ENCODE assay signal across 10 cellular contexts in the genomic region with DNA sequence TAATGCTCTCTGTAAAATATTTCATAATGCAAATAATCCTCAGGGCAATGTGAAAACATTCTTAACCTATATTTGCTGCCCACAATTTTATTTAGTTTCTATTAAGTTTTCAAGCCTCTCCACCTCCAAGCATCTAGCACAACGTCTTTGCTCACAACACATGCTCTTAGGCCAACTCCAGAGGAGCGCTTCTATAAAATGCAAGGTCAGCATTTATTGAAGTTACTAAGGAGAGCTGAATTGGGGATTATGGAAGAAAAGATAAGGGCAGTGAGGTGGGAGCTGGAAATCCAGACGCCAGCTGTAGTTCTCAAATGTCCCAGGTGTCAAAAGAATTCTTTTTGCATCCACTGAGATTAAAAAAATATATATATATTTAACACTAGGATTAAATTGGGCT. TPM values are rescaled to one million over a fixed set of nuclear protein-coding genes. Genes with fewer than 3 reads are reported as not detected.
DNase-seq lines count a peak whose midpoint lies in the region; ATAC-seq, FAIRE-seq and TF ChIP-seq lines count a peak whose summit lies in the region.
"Had no signal": no experiment of that assay in that cellular context is flagged by ENCODE, and none has a peak within 500 bp of the region (broad histone marks: within the 10 kb centered on the region; RNA-seq: fewer than 3 reads in every experiment).

No MANE protein-coding gene starts in this region.

- no peaks in the 10 kb centered on the region for H3K9me3 ChIP-seq in Panc1 (ENCODE audit: control insufficient read depth, insufficient read depth, low read depth, low read length)

- no TSS peak for BruUV-seq in Panc1 (replicated peaks; lab: Mats Ljungman, UMichigan)

- intact Hi-C loops in Panc1 (cut with micrococcal nuclease; ENCODE audit: unreplicated experiment), result no loop called here

- no peaks in the 10 kb centered on the region; the same call in 1 of the 2 replicates for H3K36me3 ChIP-seq in Panc1 (ENCODE audit: control insufficient read depth, insufficient read depth, low read length)
- no peaks in the 10 kb centered on the region for H3K36me3 ChIP-seq in rectal smooth muscle tissue (ENCODE audit: control insufficient read depth, insufficient read depth, low read length)

- H3K9ac ChIP-seq in rectal smooth muscle tissue (ENCODE audit: low read length), result no peak overlapping the region

- CTCF ChIA-PET in Panc1 (lab: Charles Lee), result no interaction called here

- peak overlapping the region; percentile 91 to 98 for H3K4me3 ChIP-seq in Panc1 (ENCODE audit: low read depth in 2 of 2, low read length in 2 of 2)
- H3K4me3 ChIP-seq in epithelial cell of proximal tubule (ENCODE audit: low read depth, low read length), result peak overlapping the region; percentile 99
- peak overlapping the region; percentile 88 for H3K4me3 ChIP-seq in rectal smooth muscle tissue (ENCODE audit: low read length)

- TF ChIP-seq CTCF in Panc1 (IDR thresholded peaks at IDR 0.05), result no peak
- no peak for TF ChIP-seq CTCF in epithelial cell of proximal tubule (conservative IDR thresholded peaks at IDR 0.05; ENCODE audit: low read depth, low read length)

- H3K27ac ChIP-seq in Panc1 (ENCODE audit: low read length) (peak overlapping the region; percentile 99), rectal smooth muscle tissue (ENCODE audit: low read depth, low read length) (no peak overlapping the region)

- peaks cover 15% of the 10 kb centered on the region for H3K4me1 ChIP-seq in Panc1 (ENCODE audit: control insufficient read depth, insufficient read depth, low read length)
- H3K4me1 ChIP-seq in rectal smooth muscle tissue (ENCODE audit: control insufficient read depth, insufficient read depth, low read length), result peaks cover 5% of the 10 kb centered on the region

- in situ Hi-C loops in Panc1 (cut with HindIII; ENCODE audit: low pct_unique_long_range_greater_than_20kb, low sequenced_read_pairs), result no loop called here
- in situ Hi-C loops in G401 (cut with HindIII; ENCODE audit: low sequenced_read_pairs), result no loop called here

- no peaks in the 10 kb centered on the region for H3K27me3 ChIP-seq in Panc1 (ENCODE audit: control insufficient read depth, insufficient read depth, low read length)
- no peaks in the 10 kb centered on the region for H3K27me3 ChIP-seq in rectal smooth muscle tissue (ENCODE audit: control insufficient read depth, insufficient read depth, low read length)

- DNase-seq in GM19239 (ENCODE audit: insufficient read length, low spot score), result no peak
- DNase-seq in Panc1 (ENCODE audit: low read depth, low spot score), result no peak
- no peak for DNase-seq in epithelial cell of proximal tubule (ENCODE audit: low read depth)
- DNase-seq in G401 (ENCODE audit: low spot score), result no peak
- DNase-seq: stimulated activated CD4-positive, alpha-beta T cell treated with anti-CD3 and anti-CD28 coated beads, Interleukin-4, amount 100 ng/mL, for 4 hours had no signal

- no peak for ATAC-seq in Panc1
- ATAC-seq in GM18861 (IDR thresholded peaks at IDR 0.05; ENCODE audit: unreplicated experiment), result no peak
- ATAC-seq in HG03196 (IDR thresholded peaks at IDR 0.05; ENCODE audit: unreplicated experiment), result no peak
- ATAC-seq in HG02763 (IDR thresholded peaks at IDR 0.05; ENCODE audit: unreplicated experiment), result no peak

- POLR2A ChIA-PET in Panc1 (lab: Charles Lee), result interaction anchor here (0.6 to 1.6 kb wide), 3 partner anchors 146 to 1644 kb away, joined by 3 to 4 read pairs (median 3); partner anchors contain the start of gene NDUFB4

- FAIRE-seq in GM19239 (lab: Jason Lieb, UNC), result peak; percentile 31
- FAIRE-seq: bronchial epithelial cell had no signal

RNA-seq across cellular contexts. Expression of gene RABL3, which starts 1.0 kb away (rescaled TPM):
- total RNA-seq in Panc1 (2021; ENCODE audit: unreplicated experiment), result 15.8 TPM
- polyA plus RNA-seq in Panc1 (2012; ENCODE audit: insufficient read length), result 11.2 TPM
- total RNA-seq in epithelial cell of proximal tubule, result 8.8 and 14.5 TPM in 2 replicates
- 7.0 and 8.9 TPM in 2 replicates for total RNA-seq in G401 (2014; rRNA removed; shearing (Covaris generic))

RNA-seq across cellular contexts. Expression of gene GTF2E1, which starts 1.2 kb away (rescaled TPM):
- total RNA-seq in Panc1 (2021; ENCODE audit: unreplicated experiment), result 32.0 TPM
- polyA plus RNA-seq in Panc1 (2012; ENCODE audit: insufficient read length), result 13.6 TPM
- 17.3 and 17.5 TPM in 2 replicates for total RNA-seq in epithelial cell of proximal tubule
- total RNA-seq in G401 (2014; rRNA removed; shearing (Covaris generic)), result 20.4 and 35.4 TPM in 2 replicates

RNA-seq across cellular contexts. Expression of gene HGD, which starts 59.3 kb away (rescaled TPM):
- 0.59 TPM for total RNA-seq in Panc1 (2021; ENCODE audit: unreplicated experiment)
- polyA plus RNA-seq in Panc1 (2012; ENCODE audit: insufficient read length), result not detected
- total RNA-seq in epithelial cell of proximal tubule, result 5.9 and 18.1 TPM in 2 replicates
- not detected in 2 replicates for total RNA-seq in G401 (2014; rRNA removed; shearing (Covaris generic))
